Comparison of ENCODE assay signal across 1 cellular context in genomic region chr22:26555478-26555877, GRCh38.
TF ChIP-seq lines count a peak whose summit lies in the region.

No MANE protein-coding gene starts in this region.

TF ChIP-seq in IMR-90, 13 proteins besides CTCF, POLR2A, EP300 and RAD21:
- TF ChIP-seq MAZ (IDR thresholded peaks at IDR 0.05; ENCODE audit: borderline replicate concordance, low read depth, low read length) (no peak), CEBPB (IDR thresholded peaks at IDR 0.05; ENCODE audit: low read depth, low read length) (no peak), BHLHE40 (IDR thresholded peaks at IDR 0.05; ENCODE audit: low read depth, low read length) (no peak), MXI1 (IDR thresholded peaks at IDR 0.05; ENCODE audit: borderline replicate concordance, low read depth, low read length) (no peak), RFX5 (IDR thresholded peaks at IDR 0.05; ENCODE audit: low read depth, low read length) (no peak), FOS (IDR thresholded peaks at IDR 0.05; ENCODE audit: low read depth, low read length) (no peak), MAFK (IDR thresholded peaks at IDR 0.05; ENCODE audit: low read depth, low read length) (no peak), CHD1 (IDR thresholded peaks at IDR 0.05; ENCODE audit: low read depth, low read length) (no peak), ELK1 (IDR thresholded peaks at IDR 0.05; ENCODE audit: borderline replicate concordance, low read depth, low read length) (no peak), SMC3 (IDR thresholded peaks at IDR 0.05; ENCODE audit: low read depth, low read length) (no peak), RCOR1 (IDR thresholded peaks at IDR 0.05; ENCODE audit: insufficient replicate concordance, low read length) (no peak), NFE2L2 (IDR thresholded peaks at IDR 0.05; ENCODE audit: low read depth, low read length) (no peak)
- TF ChIP-seq, protein P1, sequence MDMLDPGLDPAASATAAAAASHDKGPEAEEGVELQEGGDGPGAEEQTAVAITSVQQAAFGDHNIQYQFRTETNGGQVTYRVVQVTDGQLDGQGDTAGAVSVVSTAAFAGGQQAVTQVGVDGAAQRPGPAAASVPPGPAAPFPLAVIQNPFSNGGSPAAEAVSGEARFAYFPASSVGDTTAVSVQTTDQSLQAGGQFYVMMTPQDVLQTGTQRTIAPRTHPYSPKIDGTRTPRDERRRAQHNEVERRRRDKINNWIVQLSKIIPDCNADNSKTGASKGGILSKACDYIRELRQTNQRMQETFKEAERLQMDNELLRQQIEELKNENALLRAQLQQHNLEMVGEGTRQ (IDR thresholded peaks at IDR 0.05; ENCODE audit: low read depth, low read length) = no peak
